Comparison of ENCODE assay signal across 16 cellular contexts in the genomic region with DNA sequence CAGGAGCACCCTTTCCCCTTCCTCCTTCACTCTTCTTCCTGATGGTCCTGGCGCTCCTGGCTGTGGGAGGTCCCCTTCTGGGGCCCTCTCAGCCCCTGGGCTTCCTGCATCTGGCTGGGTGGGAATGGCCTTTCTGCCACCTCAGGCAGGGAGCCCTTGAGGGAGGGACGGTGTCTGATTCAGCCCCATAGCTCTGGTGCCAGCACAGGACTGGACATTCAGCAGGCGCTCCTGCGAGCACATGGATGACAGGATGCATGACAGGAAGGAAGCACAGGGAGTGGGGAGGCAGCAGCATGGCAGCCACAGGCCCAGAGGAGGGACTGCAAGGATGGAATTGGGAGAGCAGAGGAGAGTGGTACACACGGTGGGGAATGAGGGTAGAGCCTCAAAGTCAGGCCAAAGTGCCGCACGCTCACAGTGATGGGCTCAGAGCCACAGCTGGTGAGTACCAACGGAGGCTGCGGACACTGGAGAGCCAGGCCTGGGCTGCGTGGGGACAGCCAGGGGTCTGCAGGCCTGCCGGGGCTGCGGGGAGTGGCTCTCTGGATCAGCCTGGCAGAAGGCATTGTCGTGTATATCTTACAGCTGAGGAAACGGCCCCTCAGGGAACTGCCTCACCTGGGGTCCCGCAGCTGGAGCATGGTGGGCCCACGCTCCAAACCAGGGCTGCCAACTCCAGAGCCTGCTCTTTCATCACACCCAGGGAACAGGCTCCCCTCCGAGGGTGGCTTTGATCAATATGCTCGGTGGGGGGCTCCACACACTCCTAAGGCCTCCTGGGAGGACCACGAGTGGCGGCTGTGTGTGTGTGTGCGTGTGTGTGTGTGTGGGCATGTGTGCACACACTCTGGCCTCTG. TPM values are rescaled to one million over a fixed set of nuclear protein-coding genes. Genes with fewer than 3 reads are reported as not detected.
A peak's percentile ranks its signal among the peaks of the same experiment; 100 is the strongest.
DNase-seq lines count a peak whose midpoint lies in the region; ATAC-seq, FAIRE-seq and TF ChIP-seq lines count a peak whose summit lies in the region.
"Had no signal": no experiment of that assay in that cellular context is flagged by ENCODE, and none has a peak within 500 bp of the region (broad histone marks: within the 10 kb centered on the region; RNA-seq: fewer than 3 reads in every experiment).

No MANE protein-coding gene starts in this region.

- H3K18ac ChIP-seq in IMR-90 (ENCODE audit: low read depth, low read length) = no peak overlapping the region
- H3K18ac ChIP-seq in H1 (ENCODE audit: extremely low read depth, low read length) = peak overlapping the region; percentile 32; the same call in 1 of the 2 replicates

- H2BK15ac ChIP-seq in IMR-90 (ENCODE audit: low read depth, low read length) (no peak overlapping the region), H1 (ENCODE audit: low read length) (no peak overlapping the region)

- TF ChIP-seq CTCF in IMR-90 (conservative IDR thresholded peaks at IDR 0.05; ENCODE audit: low read depth, low read length) = no peak
- TF ChIP-seq CTCF in H1 (IDR thresholded peaks at IDR 0.05; ENCODE audit: control extremely low read depth in 1 of 3, insufficient read depth in 1 of 3, low read depth in 1 of 3, low read length in 3 of 3) = no peak
- TF ChIP-seq CTCF in osteoblast (IDR thresholded peaks at IDR 0.05; ENCODE audit: extremely low read depth, low read depth, low read length) = no peak

- BruUV-seq in IMR-90 (replicated peaks; lab: Mats Ljungman, UMichigan) = no TSS peak

- H3K79me2 ChIP-seq in H1 (ENCODE audit: control insufficient read depth in 1 of 2, insufficient read depth in 2 of 2, low read length in 2 of 2) (no peaks in the 10 kb centered on the region), osteoblast (ENCODE audit: insufficient read depth, low read length) (no peaks in the 10 kb centered on the region)

- H2BK20ac ChIP-seq in IMR-90 (ENCODE audit: low read depth, low read length) (0 out of 2 replicates have a peak overlapping the region, but pooled peaks have one; percentile 13), H1 (ENCODE audit: low read length) (peak overlapping the region; percentile 93; the same call in 1 of the 2 replicates)

- no peak overlapping the region for H3K23ac ChIP-seq in IMR-90 (ENCODE audit: low read depth, low read length)
- H3K23ac ChIP-seq in H1 (ENCODE audit: insufficient read length) = no peak overlapping the region

- intact Hi-C loops in IMR-90 (cut with micrococcal nuclease) (no loop called here), head of caudate nucleus (cut with DNase I) (no loop called here)

- no peak overlapping the region for H4K91ac ChIP-seq in IMR-90 (ENCODE audit: insufficient read depth, low read depth, low read length)
- no peak overlapping the region for H4K91ac ChIP-seq in H1 (replicated peaks; ENCODE audit: insufficient read length, low read length)

- H3K9ac ChIP-seq in BLaER1 treated with 17β-estradiol and CSF1 and Interleukin-3, amounts not matched to agents 10 nM and 100 nM = no peak overlapping the region; a peak in 1 of 22 replicates
- H3K9ac ChIP-seq in IMR-90 (ENCODE audit: low read depth, low read length) (no peak overlapping the region), H1 (replicated peaks in 1 of 4; ENCODE audit: extremely low read depth in 1 of 4, low read depth in 3 of 4, low read length in 3 of 4) (no peak overlapping the region)
- H3K9ac ChIP-seq: GM23248 had no signal

- POLR2A ChIA-PET in IMR-90 (lab: Charles Lee; ENCODE audit: unreplicated experiment) = no interaction called here
- POLR2A ChIA-PET in H1 (lab: Charles Lee; ENCODE audit: partially characterized antibody) = interaction anchor here (1.2 kb wide), 1 partner anchor 87 kb away, joined by 3 read pairs; no protein-coding TSS in a partner anchor

- no peak overlapping the region for H3K4me3 ChIP-seq in BLaER1 treated with 17β-estradiol and CSF1 and Interleukin-3, amounts not matched to agents 10 nM and 100 nM
- H3K4me3 ChIP-seq in IMR-90 (ENCODE audit: insufficient read depth, low read depth, low read length) (no peak overlapping the region), H1 (ENCODE audit: extremely low read depth in 1 of 4, insufficient read depth in 2 of 4, low read depth in 3 of 4, low read length in 4 of 4) (no peak overlapping the region), osteoblast (ENCODE audit: insufficient read depth, low read length) (no peak overlapping the region)
- H3K4me3 ChIP-seq: GM23248 had no signal

- H3K9me1 ChIP-seq in IMR-90 (ENCODE audit: insufficient read depth, low read length) = peaks cover 15% of the 10 kb centered on the region

- H2AK9ac ChIP-seq in IMR-90 (replicated peaks; ENCODE audit: low read depth, low read length, poor library complexity) = peak overlapping the region; percentile 84

- peak overlapping the region in 3 of 11 experiments; percentile 6 to 12 (median 9); a peak in 4 of 22 replicates for H3K27ac ChIP-seq in BLaER1 treated with 17β-estradiol and CSF1 and Interleukin-3, amounts not matched to agents 10 nM and 100 nM
- H3K27ac ChIP-seq in IMR-90 (ENCODE audit: insufficient read depth, low read length) (no peak overlapping the region), H1 (ENCODE audit: low read depth, low read length) (no peak overlapping the region), osteoblast (ENCODE audit: low read depth, low read length) (no peak overlapping the region)
- H3K27ac ChIP-seq: GM23248, neutrophil had no signal

- H2BK120ac ChIP-seq in IMR-90 (ENCODE audit: low read depth, low read length) (no peak overlapping the region), H1 (replicated peaks; ENCODE audit: low read depth, low read length) (no peak overlapping the region)

- TF ChIP-seq POLR2A in IMR-90 (IDR thresholded peaks at IDR 0.05; ENCODE audit: low read depth, low read length) (no peak), H1 (IDR thresholded peaks at IDR 0.05; ENCODE audit: control extremely low read depth in 1 of 2, low read depth in 2 of 2, low read length in 2 of 2) (no peak)

- dilution Hi-C loops in IMR-90 (cut with HindIII; ENCODE audit: low sequenced_read_pairs, unreplicated experiment) = no loop called here

- no peaks in the 10 kb centered on the region for H3K36me3 Mint-ChIP-seq in activated naive CD8-positive, alpha-beta T cell treated with anti-CD3 and anti-CD28 coated beads, Interleukin-2, amount 50 U/mL, for 24 hours (ENCODE audit: low read depth)

- H3K56ac ChIP-seq in IMR-90 (ENCODE audit: extremely low read depth, insufficient read depth, low read length) (no peak overlapping the region), H1 (replicated peaks; ENCODE audit: insufficient read length, low read depth, low read length) (no peak overlapping the region)

- CTCF ChIA-PET in IMR-90 (lab: Yijun Ruan, JAX) (no interaction called here), H1 (lab: Charles Lee; ENCODE audit: partially characterized antibody) (interaction anchor here (1.9 to 4.1 kb wide), 6 partner anchors 10 to 89 kb away, joined by 5 to 38 read pairs (median 12); no protein-coding TSS in a partner anchor)

- no peaks in the 10 kb centered on the region for H4K20me1 ChIP-seq in BLaER1 treated with 17β-estradiol and CSF1 and Interleukin-3, amounts not matched to agents 10 nM and 100 nM
- H4K20me1 ChIP-seq in IMR-90 (ENCODE audit: insufficient read depth, low read length) (no peaks in the 10 kb centered on the region), H1 (replicated peaks in 1 of 2; ENCODE audit: control insufficient read depth in 1 of 2, insufficient read depth in 2 of 2, low read length in 2 of 2) (peaks cover 0 to 5% of the 10 kb centered on the region in 2 experiments), osteoblast (ENCODE audit: insufficient read depth, low read length) (no peaks in the 10 kb centered on the region)

- peaks cover 36 to 69% (median 50%) of the 10 kb centered on the region in 10 experiments for H3K4me1 ChIP-seq in BLaER1 treated with 17β-estradiol and CSF1 and Interleukin-3, amounts not matched to agents 10 nM and 100 nM
- H3K4me1 ChIP-seq in IMR-90 (ENCODE audit: control insufficient read depth, insufficient read depth, low read length) (peaks cover 6% of the 10 kb centered on the region), H1 (replicated peaks in 1 of 4; ENCODE audit: control insufficient read depth in 3 of 4, insufficient read depth in 4 of 4, low read length in 3 of 4) (peaks cover 0 to 25% (median 14%) of the 10 kb centered on the region in 4 experiments; a peak in 5 of 7 replicates), osteoblast (ENCODE audit: insufficient read depth, low read length) (no peaks in the 10 kb centered on the region)

- H2BK12ac ChIP-seq in H1 (ENCODE audit: low read depth, low read length) = peak overlapping the region; percentile 68; the same call in 1 of the 2 replicates

- in situ Hi-C loops in IMR-90 (cut with MboI; ENCODE audit: low sequenced_read_pairs) = no loop called here

- DNase-seq in IMR-90 = no peak
- no peak for DNase-seq in H1 (ENCODE audit: low read depth in 1 of 2, low spot score in 2 of 2)
- DNase-seq in osteoblast (ENCODE audit: insufficient read length, low spot score, missing footprints) = peak; percentile 50
- no peak for DNase-seq in cortex of kidney (lab: John Stamatoyannopoulos, UW)
- DNase-seq in head of caudate nucleus = no peak
- no peak for DNase-seq in activated naive CD8-positive, alpha-beta T cell treated with anti-CD3 and anti-CD28 coated beads, Interleukin-2, amount 50 U/mL, for 24 hours
- DNase-seq: GM23248, left colon, NCI-H1105 treated with DMSO at 0.1 percent for 48 hours, NCI-H526, SIG-M5, T-helper 2 cell had no signal

- no peak overlapping the region for H3K27ac Mint-ChIP-seq in activated naive CD8-positive, alpha-beta T cell treated with anti-CD3 and anti-CD28 coated beads, Interleukin-2, amount 50 U/mL, for 24 hours

- H3K14ac ChIP-seq in IMR-90 (replicated peaks; ENCODE audit: low read depth, low read length) = no peak overlapping the region
- H3K14ac ChIP-seq in H1 (ENCODE audit: insufficient read length) = no peak overlapping the region

- H3K4me2 ChIP-seq in BLaER1 treated with 17β-estradiol and CSF1 and Interleukin-3, amounts not matched to agents 10 nM and 100 nM = peak overlapping the region; percentile 1 to 72 (median 20); a peak in 16 of 22 replicates
- H3K4me2 ChIP-seq in IMR-90 (ENCODE audit: low read depth, low read length) (no peak overlapping the region), H1 (ENCODE audit: insufficient read depth in 1 of 2, low read depth in 2 of 2, low read length in 2 of 2) (no peak overlapping the region), osteoblast (ENCODE audit: insufficient read depth, low read length) (no peak overlapping the region)

- no peak for TF ChIP-seq RAD21 in IMR-90 (IDR thresholded peaks at IDR 0.05; ENCODE audit: low read length)
- no peak for TF ChIP-seq RAD21 in H1 (IDR thresholded peaks at IDR 0.05 in 1 of 2, conservative IDR thresholded peaks at IDR 0.05 in 1 of 2; ENCODE audit: low read depth in 2 of 2, low read length in 2 of 2)

- H3K9me3 ChIP-seq in BLaER1 treated with 17β-estradiol and CSF1 and Interleukin-3, amounts not matched to agents 10 nM and 100 nM (replicated peaks in 1 of 11) = no peaks in the 10 kb centered on the region
- H3K9me3 ChIP-seq in IMR-90 (ENCODE audit: control insufficient read depth, insufficient read depth, low read length) (no peaks in the 10 kb centered on the region), H1 (ENCODE audit: insufficient read depth in 2 of 2, low read depth in 1 of 2, low read length in 1 of 2) (no peaks in the 10 kb centered on the region), osteoblast (ENCODE audit: low read depth, low read length) (no peaks in the 10 kb centered on the region)
- H3K9me3 ChIP-seq: neutrophil had no signal

- H2BK5ac ChIP-seq in IMR-90 (ENCODE audit: low read depth, low read length, poor library complexity, severe bottlenecking) = no peak overlapping the region
- H2BK5ac ChIP-seq in H1 (ENCODE audit: low read depth, low read length) = peak overlapping the region; percentile 35; the same call in 1 of the 2 replicates

- no peaks in the 10 kb centered on the region for H3K4me1 Mint-ChIP-seq in activated naive CD8-positive, alpha-beta T cell treated with anti-CD3 and anti-CD28 coated beads, Interleukin-2, amount 50 U/mL, for 24 hours

- H4K8ac ChIP-seq in IMR-90 (ENCODE audit: low read depth in 2 of 2, low read length in 2 of 2) (no peak overlapping the region), H1 (ENCODE audit: extremely low read depth, insufficient read depth, low read length) (peak overlapping the region; percentile 58)

- peaks cover 4% of the 10 kb centered on the region; the same call in 1 of the 2 replicates for H3K23me2 ChIP-seq in H1 (ENCODE audit: low read depth, low read length)

- peak overlapping the region; percentile 61 for H2AFZ ChIP-seq in IMR-90 (replicated peaks; ENCODE audit: low read length, poor library complexity)
- H2AFZ ChIP-seq in H1 (ENCODE audit: low read length) = no peak overlapping the region
- H2AFZ ChIP-seq in osteoblast (ENCODE audit: low read length) = no peak overlapping the region
- H2AFZ ChIP-seq: GM23248 had no signal

- 63% methylated on average over 11 of the region's 21 CpGs; no CpG with 5 or more reads in 1 of the 2 experiments for WGBS in IMR-90 (ENCODE audit: extremely low coverage in 2 of 2, insufficient read length in 1 of 2), 2 experiments
- 85% methylated on average over 20 of the region's 21 CpGs; no CpG with 5 or more reads in 1 of the 2 experiments for WGBS in H1 (ENCODE audit: extremely low coverage in 1 of 2, insufficient coverage in 1 of 2, insufficient read length in 1 of 2, insufficient replicate concordance in 2 of 2, low coverage in 1 of 2, low lambda C conversion rate in 2 of 2, missing lambda C conversion rate in 1 of 2), 2 experiments

- no peaks in the 10 kb centered on the region for H3K36me3 ChIP-seq in BLaER1 treated with 17β-estradiol and CSF1 and Interleukin-3, amounts not matched to agents 10 nM and 100 nM
- H3K36me3 ChIP-seq in IMR-90 (ENCODE audit: control insufficient read depth, insufficient read depth, low read length) (no peaks in the 10 kb centered on the region), H1 (ENCODE audit: control insufficient read depth in 2 of 4, insufficient read depth in 4 of 4, low read length in 3 of 4) (no peaks in the 10 kb centered on the region), osteoblast (ENCODE audit: insufficient read depth, low read length) (no peaks in the 10 kb centered on the region)
- H3K36me3 ChIP-seq: neutrophil had no signal

- TF ChIP-seq EP300 in H1 (IDR thresholded peaks at IDR 0.05; ENCODE audit: borderline replicate concordance in 1 of 2, low read depth in 2 of 2, low read length in 2 of 2) = no peak

- H3K4ac ChIP-seq in IMR-90 (ENCODE audit: low read depth, low read length) (no peak overlapping the region), H1 (replicated peaks; ENCODE audit: insufficient read length, low read depth, low read length) (no peak overlapping the region)

- no peak for FAIRE-seq in H1 (lab: Jason Lieb, UNC)

- H3K9me3 Mint-ChIP-seq in activated naive CD8-positive, alpha-beta T cell treated with anti-CD3 and anti-CD28 coated beads, Interleukin-2, amount 50 U/mL, for 24 hours = no peaks in the 10 kb centered on the region

- H3K4me3 Mint-ChIP-seq in activated naive CD8-positive, alpha-beta T cell treated with anti-CD3 and anti-CD28 coated beads, Interleukin-2, amount 50 U/mL, for 24 hours = no peak overlapping the region

- H3K27me3 Mint-ChIP-seq in activated naive CD8-positive, alpha-beta T cell treated with anti-CD3 and anti-CD28 coated beads, Interleukin-2, amount 50 U/mL, for 24 hours = no peaks in the 10 kb centered on the region

- ATAC-seq in IMR-90 (ENCODE audit: low read depth) = no peak
- no peak for ATAC-seq in GM19351 (IDR thresholded peaks at IDR 0.05; ENCODE audit: unreplicated experiment)
- ATAC-seq in activated naive CD8-positive, alpha-beta T cell treated with anti-CD3 and anti-CD28 coated beads, Interleukin-2, amount 50 U/mL, for 24 hours = no peak
- ATAC-seq: esophagus mucosa, left colon had no signal

- no peaks in the 10 kb centered on the region for H3K27me3 ChIP-seq in BLaER1 treated with 17β-estradiol and CSF1 and Interleukin-3, amounts not matched to agents 10 nM and 100 nM
- H3K27me3 ChIP-seq in IMR-90 (ENCODE audit: control insufficient read depth, insufficient read depth, low read length) (no peaks in the 10 kb centered on the region; the same call in 1 of the 2 replicates), H1 (replicated peaks in 1 of 4; ENCODE audit: control insufficient read depth in 3 of 4, extremely low read depth in 1 of 4, insufficient read depth in 3 of 4, low read length in 3 of 4) (no peaks in the 10 kb centered on the region; a peak in 1 of 7 replicates), osteoblast (ENCODE audit: insufficient read depth, low read length) (peaks cover 2% of the 10 kb centered on the region)
- H3K27me3 ChIP-seq: neutrophil had no signal

- H4K5ac ChIP-seq in IMR-90 (ENCODE audit: low read depth, low read length) (no peak overlapping the region), H1 (ENCODE audit: insufficient read length, low read depth, low read length) (no peak overlapping the region)

- no peaks in the 10 kb centered on the region for H3K79me1 ChIP-seq in IMR-90 (ENCODE audit: low read depth in 1 of 2, low read length in 2 of 2)
- no peaks in the 10 kb centered on the region for H3K79me1 ChIP-seq in H1 (ENCODE audit: low read depth, low read length)

- H2AK5ac ChIP-seq in IMR-90 (ENCODE audit: low read depth, low read length) (peak overlapping the region; percentile 22), H1 (ENCODE audit: low read depth, low read length) (no peak overlapping the region)

RNA-seq across cellular contexts. Expression of gene CTSH, which starts 51.3 kb away (rescaled TPM):
- 5.6 and 11.7 TPM in 2 replicates for total RNA-seq in IMR-90 (2012; rRNA removed)
- polyA plus RNA-seq in IMR-90 (2012; rRNA removed) = 13.9 and 18.4 TPM in 2 replicates
- 7.8 and 8.4 TPM in 2 replicates for polyA plus RNA-seq in IMR-90 (2012; cell fraction: cytosol; rRNA removed)
- 8.4 and 13.5 TPM in 2 replicates for polyA plus RNA-seq in IMR-90 (2012; cell fraction: nucleus; rRNA removed; ENCODE audit: low replicate concordance)
- total RNA-seq in H1 (2021; fragmentation: NEBNext Ultra II Directional; extraction: Animal tissue kit (Norgen Biotek cat#: 25700)) = 31.3 and 34.0 TPM in 2 replicates
- polyA plus RNA-seq in H1 (2011; rRNA removed) = 28.4 and 36.8 TPM in 2 replicates
- 37.1 TPM for polyA plus RNA-seq in H1 (2011; cell fraction: cytosol; rRNA removed)
- 50.6 TPM for polyA plus RNA-seq in H1 (2011; cell fraction: nucleus; rRNA removed)
- 32.0 to 42.5 TPM (median 40.4 TPM) in 4 replicates for polyA plus RNA-seq in H1 (2012, experiment 1 of 2)
- 48.9 TPM for polyA plus RNA-seq in H1 (2012, experiment 2 of 2)
- 43.7 TPM for polyA plus RNA-seq in H1 (2013, experiment 1 of 2)
- polyA plus RNA-seq in H1 (2013, experiment 2 of 2) = 44.5 TPM
- polyA minus RNA-seq in H1 (2011; rRNA and poly(A)+ RNA removed) = 30.4 and 36.1 TPM in 2 replicates
- 37.1 TPM for polyA minus RNA-seq in H1 (2011; cell fraction: cytosol; rRNA and poly(A)+ RNA removed)
- polyA minus RNA-seq in H1 (2011; cell fraction: nucleus; rRNA and poly(A)+ RNA removed) = 19.4 TPM
- 4.7 and 8.8 TPM in 2 replicates for total RNA-seq in osteoblast

Comparison
In these comparisons a context has a peak if more than half of its experiments do, and no peak if none do; other contexts are left out.
1. H3K4me2 ChIP-seq: peak in BLaER1 treated with 17β-estradiol and CSF1 and Interleukin-3, amounts not matched to agents 10 nM and 100 nM (11 of 11); none in IMR-90 (single experiment), H1 (0 of 2) and osteoblast (single experiment).